ENCODE assay signal across 8 cellular contexts in genomic region chr7:151626422-151627115, GRCh38.
DNase-seq lines count a peak whose midpoint lies in the region; ATAC-seq, FAIRE-seq and TF ChIP-seq lines count a peak whose summit lies in the region.

No MANE protein-coding gene starts in this region.

- H3K36me3 Mint-ChIP-seq in astrocyte (ENCODE audit: low read depth, unreplicated experiment), result peaks cover 4% of the 10 kb centered on the region
- H3K36me3 Mint-ChIP-seq in effector memory CD8-positive, alpha-beta T cell (ENCODE audit: insufficient read depth), result no peaks in the 10 kb centered on the region

- peaks cover 58% of the 10 kb centered on the region for H4K20me1 ChIP-seq in astrocyte (ENCODE audit: insufficient read depth, low read length)

- no peak overlapping the region for H2AFZ ChIP-seq in astrocyte (ENCODE audit: low read depth, low read length)

- no peaks in the 10 kb centered on the region for H3K27me3 Mint-ChIP-seq in astrocyte (ENCODE audit: low read depth, unreplicated experiment)
- no peaks in the 10 kb centered on the region for H3K27me3 Mint-ChIP-seq in effector memory CD8-positive, alpha-beta T cell

- H3K9ac ChIP-seq in astrocyte (ENCODE audit: low read length), result no peak overlapping the region

- no peak for FAIRE-seq in astrocyte (lab: Jason Lieb, UNC)

- peaks cover 27% of the 10 kb centered on the region for H3K4me1 ChIP-seq in astrocyte (ENCODE audit: insufficient read depth, low read length)

- ATAC-seq in effector memory CD8-positive, alpha-beta T cell (replicated peaks), result no peak

- H3K27ac Mint-ChIP-seq in astrocyte (ENCODE audit: unreplicated experiment), result no peak overlapping the region
- peak overlapping the region in 1 of 2 donors; percentile 86 for H3K27ac Mint-ChIP-seq in effector memory CD8-positive, alpha-beta T cell

- H3K4me3 ChIP-seq in astrocyte (ENCODE audit: insufficient read depth, low read depth, low read length), result no peak overlapping the region

- peaks cover 95% of the 10 kb centered on the region for H3K79me2 ChIP-seq in astrocyte (ENCODE audit: insufficient read depth, low read length)

- peaks cover 3% of the 10 kb centered on the region for H3K36me3 ChIP-seq in astrocyte (ENCODE audit: insufficient read depth, low read length)

- no peaks in the 10 kb centered on the region for H3K9me3 ChIP-seq in astrocyte (ENCODE audit: insufficient read depth, low read depth, low read length)

- H3K4me3 Mint-ChIP-seq in astrocyte (ENCODE audit: unreplicated experiment), result no peak overlapping the region
- no peak overlapping the region for H3K4me3 Mint-ChIP-seq in effector memory CD8-positive, alpha-beta T cell

- peaks cover 17% of the 10 kb centered on the region for H3K4me1 Mint-ChIP-seq in astrocyte (ENCODE audit: low read depth, unreplicated experiment)
- H3K4me1 Mint-ChIP-seq in effector memory CD8-positive, alpha-beta T cell (ENCODE audit: low read depth in 2 of 2), result peaks cover 28 to 61% of the 10 kb centered on the region in 2 donors

- no peaks in the 10 kb centered on the region for H3K27me3 ChIP-seq in astrocyte (ENCODE audit: insufficient read depth, low read length)

- DNase-seq in NCI-H82 (lab: John Stamatoyannopoulos, UW), result peak; percentile 43
- no peak for DNase-seq in NCI-H82 treated with DMSO at 0.1 percent for 48 hours (lab: John Stamatoyannopoulos, UW; ENCODE audit: unreplicated experiment)
- peak; percentile 51 for DNase-seq in NCI-H2227 treated with DMSO at 0.1 percent for 48 hours (lab: John Stamatoyannopoulos, UW)
- DNase-seq in astrocyte (ENCODE audit: low read depth), result no peak
- DNase-seq in left kidney (ENCODE audit: low read depth, low spot score), result peak; percentile 84
- DNase-seq in ureter (ENCODE audit: low spot score), result peak; percentile 54
- DNase-seq in NCI-H2029 (lab: John Stamatoyannopoulos, UW), result no peak
- no peak for DNase-seq in effector memory CD8-positive, alpha-beta T cell

- no peak overlapping the region for H3K4me2 ChIP-seq in astrocyte (ENCODE audit: low read length)

- no peaks in the 10 kb centered on the region for H3K9me3 Mint-ChIP-seq in astrocyte (ENCODE audit: unreplicated experiment)
- H3K9me3 Mint-ChIP-seq in effector memory CD8-positive, alpha-beta T cell, result no peaks in the 10 kb centered on the region

- peak; percentile 35 for TF ChIP-seq CTCF in astrocyte (IDR thresholded peaks at IDR 0.05; ENCODE audit: insufficient read depth, low read depth, low read length)

- H3K27ac ChIP-seq in astrocyte (ENCODE audit: low read depth, low read length), result no peak overlapping the region

Comparison
In these comparisons a context has a peak if more than half of its experiments do, and no peak if none do; other contexts are left out.
1. DNase-seq: peak in NCI-H82 (single experiment), NCI-H2227 treated with DMSO at 0.1 percent for 48 hours (single experiment), left kidney (single experiment) and ureter (single experiment); none in NCI-H82 treated with DMSO at 0.1 percent for 48 hours (single experiment), astrocyte (single experiment), NCI-H2029 (single experiment) and effector memory CD8-positive, alpha-beta T cell (0 of 3).